ENCODE assay signal across 12 cellular contexts in the genomic region with DNA sequence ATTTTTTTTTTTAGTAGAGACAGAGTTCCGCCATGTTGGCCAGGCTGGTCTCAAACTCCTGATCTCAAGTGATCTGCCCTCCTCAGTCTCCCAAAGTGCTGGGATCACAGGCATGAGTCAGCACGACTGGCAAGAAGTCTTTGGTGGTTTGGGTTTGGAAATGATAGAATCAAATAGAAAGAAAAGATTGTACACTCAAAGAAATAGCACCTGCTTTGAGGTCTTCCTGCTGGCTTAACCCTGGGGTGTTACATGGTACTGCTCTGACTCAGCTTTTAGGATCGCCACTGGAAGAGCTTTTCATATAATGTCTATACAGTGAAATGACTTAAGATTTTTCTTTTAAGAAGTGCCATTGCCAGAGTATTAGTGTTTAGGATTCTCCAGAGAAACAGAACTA. TPM values are rescaled to one million over a fixed set of nuclear protein-coding genes. Genes with fewer than 3 reads are reported as not detected.
DNase-seq lines count a peak whose midpoint lies in the region; ATAC-seq and FAIRE-seq lines count a peak whose summit lies in the region.
"Had no signal": no experiment of that assay in that cellular context is flagged by ENCODE, and none has a peak within 500 bp of the region (broad histone marks: within the 10 kb centered on the region; RNA-seq: fewer than 3 reads in every experiment).

No MANE protein-coding gene starts in this region.

- H3K27ac ChIP-seq in caudate nucleus (ENCODE audit: low read depth, low read length): peak overlapping the region; percentile 94
- H3K27ac ChIP-seq in layer of hippocampus (ENCODE audit: low read depth, low read length): peak overlapping the region; percentile 89
- H3K27ac ChIP-seq in temporal lobe (ENCODE audit: low read depth, low read length): peak overlapping the region; percentile 96

- no peak for FAIRE-seq in urothelium cell line (lab: Jason Lieb, UNC)
- FAIRE-seq: A204.1 had no signal

- H3K36me3 Mint-ChIP-seq in activated naive CD4-positive, alpha-beta T cell treated with anti-CD3 and anti-CD28 coated beads, Interleukin-2, amount 50 U/mL, for 72 hours: peaks cover 4 to 10% of the 10 kb centered on the region in 2 donors

- H3K9me3 Mint-ChIP-seq in activated naive CD4-positive, alpha-beta T cell treated with anti-CD3 and anti-CD28 coated beads, Interleukin-2, amount 50 U/mL, for 72 hours: no peaks in the 10 kb centered on the region
- H3K9me3 Mint-ChIP-seq: stimulated activated memory B cell treated with anti-CD40 and anti-IgM and Interleukin-4, amounts not matched to agents 10 μg/mL and 1 μg/mL and 100 μg/mL, for 72 hours had no signal

- ATAC-seq in activated naive CD4-positive, alpha-beta T cell treated with anti-CD3 and anti-CD28 coated beads, Interleukin-2, amount 50 U/mL, for 72 hours: peak; percentile 41 to 95
- no peak for ATAC-seq in GM21360 (IDR thresholded peaks at IDR 0.05; ENCODE audit: unreplicated experiment)
- ATAC-seq: mucosa of descending colon; stimulated activated memory B cell treated with anti-CD40 and anti-IgM and Interleukin-4, amounts not matched to agents 10 μg/mL and 1 μg/mL and 100 μg/mL, for 72 hours had no signal

- no peak overlapping the region for H3K27ac Mint-ChIP-seq in activated naive CD4-positive, alpha-beta T cell treated with anti-CD3 and anti-CD28 coated beads, Interleukin-2, amount 50 U/mL, for 72 hours
- H3K27ac Mint-ChIP-seq: stimulated activated memory B cell treated with anti-CD40 and anti-IgM and Interleukin-4, amounts not matched to agents 10 μg/mL and 1 μg/mL and 100 μg/mL, for 72 hours had no signal

- H3K27me3 ChIP-seq in layer of hippocampus (ENCODE audit: control insufficient read depth, insufficient read depth, low read length): no peaks in the 10 kb centered on the region

- no peak for DNase-seq in activated naive CD4-positive, alpha-beta T cell treated with anti-CD3 and anti-CD28 coated beads, Interleukin-2, amount 50 U/mL, for 72 hours (ENCODE audit: low spot score in 2 of 2)
- DNase-seq in activated naive CD4-positive, alpha-beta T cell treated with Interleukin-2 at 50 U/mL for 16 hours: no peak
- no peak for DNase-seq in caudate nucleus (lab: John Stamatoyannopoulos, UW)
- no peak for DNase-seq in urothelium cell line (ENCODE audit: low spot score)
- no peak for DNase-seq in T-helper 1 cell
- DNase-seq: DMS79 treated with DMSO at 0.1 percent for 48 hours, mucosa of descending colon had no signal

RNA-seq across cellular contexts. Expression of a gene that starts 50.2 kb away (rescaled TPM):
- total RNA-seq in activated naive CD4-positive, alpha-beta T cell treated with anti-CD3 and anti-CD28 coated beads, Interleukin-2, amount 50 U/mL, for 72 hours: 10 to 100 TPM in 1 of 2 donors, under 1 TPM in 1; 0.98 to 17.7 TPM
- 28.5 TPM for total RNA-seq in temporal lobe
